14 cellular contexts compared by ENCODE assay signal in the genomic region with DNA sequence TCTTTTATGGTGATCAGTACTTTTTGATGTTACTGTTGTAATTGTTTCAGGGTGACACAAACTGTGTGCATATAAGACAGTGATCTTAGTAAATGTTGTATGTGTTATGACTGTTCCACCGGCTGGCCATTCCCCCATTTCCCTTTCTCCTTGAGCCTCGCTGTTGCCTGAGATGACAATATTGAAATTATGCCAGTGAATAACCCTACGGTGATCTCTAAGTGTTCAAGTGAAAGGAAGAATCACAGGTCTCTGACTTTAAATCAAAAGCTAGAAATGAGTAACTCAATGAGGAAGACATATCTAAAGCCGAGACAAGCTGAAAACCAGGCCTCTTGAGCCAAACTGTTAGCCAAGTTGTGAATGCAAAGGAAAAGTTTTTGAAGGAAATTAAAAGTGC. TPM values are rescaled to one million over a fixed set of nuclear protein-coding genes. Genes with fewer than 3 reads are reported as not detected.
DNase-seq lines count a peak whose midpoint lies in the region; ATAC-seq, FAIRE-seq and TF ChIP-seq lines count a peak whose summit lies in the region.
"Had no signal": no experiment of that assay in that cellular context is flagged by ENCODE, and none has a peak within 500 bp of the region (broad histone marks: within the 10 kb centered on the region; RNA-seq: fewer than 3 reads in every experiment).

No MANE protein-coding gene starts in this region.

- 5% methylated on average over 4 of the region's 4 CpGs for WGBS in GM12878 (ENCODE audit: insufficient coverage, insufficient replicate concordance, low lambda C conversion rate, missing lambda C conversion rate)

- no peak for TF ChIP-seq CTCF in GM12878 (IDR thresholded peaks at IDR 0.05 in 2 of 3, conservative IDR thresholded peaks at IDR 0.05 in 1 of 3; ENCODE audit: control insufficient read depth in 2 of 3, extremely low read depth in 1 of 3, insufficient read depth in 1 of 3, low read depth in 3 of 3, low read length in 3 of 3)

- H3K27ac ChIP-seq in GM12878 (ENCODE audit: control insufficient read depth, insufficient read depth), result no peak overlapping the region
- H3K27ac ChIP-seq: brain microvascular endothelial cell, lower lobe of right lung, uterus had no signal

- SMC1A ChIA-PET in GM12878 (lab: Charles Lee; ENCODE audit: uncharacterized antibody, unreplicated experiment), result interaction anchor here (0.7 to 1.5 kb wide), 8 partner anchors 9 to 346 kb away, joined by 3 to 9 read pairs (median 3); no protein-coding TSS in a partner anchor

- POLR2A ChIA-PET in GM12878 (lab: Charles Lee), result interaction anchor here (0.6 to 1.5 kb wide), 2 partner anchors 54 to 405 kb away, joined by 4 read pairs; no protein-coding TSS in a partner anchor

- RAD21 ChIA-PET in GM12878 (lab: Charles Lee; ENCODE audit: unreplicated experiment), result interaction anchor here (0.8 to 1.5 kb wide), 5 partner anchors 11 to 95 kb away, joined by 3 to 4 read pairs (median 3); no protein-coding TSS in a partner anchor

- H3K9me3 ChIP-seq in GM12878 (replicated peaks; ENCODE audit: control insufficient read depth, insufficient read depth, low read length), result peaks cover 7% of the 10 kb centered on the region; the same call in 2 of the 3 replicates
- peaks cover 7% of the 10 kb centered on the region for H3K9me3 ChIP-seq in HAP-1
- H3K9me3 ChIP-seq: uterus had no signal

- ATAC-seq in GM18508 (IDR thresholded peaks at IDR 0.05; ENCODE audit: insufficient read depth, unreplicated experiment) (peak; percentile 68), GM19351 (IDR thresholded peaks at IDR 0.05; ENCODE audit: unreplicated experiment) (peak; percentile 75), HG02884 (IDR thresholded peaks at IDR 0.05; ENCODE audit: unreplicated experiment) (peak; percentile 82), GM12878 (peak; percentile 77)
- ATAC-seq: lower lobe of right lung had no signal

- DNase-seq in GM12878 (ENCODE audit: low read depth, low spot score), result peak; percentile 28
- no peak for DNase-seq in effector CD8-positive, alpha-beta T cell (lab: John Stamatoyannopoulos, UW)
- DNase-seq in HAP-1 (ENCODE audit: low spot score in 2 of 2), result no peak
- DNase-seq in DMS153 (lab: John Stamatoyannopoulos, UW), result no peak
- DNase-seq: activated effector memory CD4-positive, alpha-beta T cell treated with Interleukin-2 at 50 U/mL for 16 hours; brain microvascular endothelial cell; C1 segment of cervical spinal cord; lower lobe of right lung; NCI-H2081 treated with DMSO at 0.1 percent for 48 hours; NCI-H82; uterus had no signal

- no peak for FAIRE-seq in GM12878 (lab: Jason Lieb, UNC)

- TF ChIP-seq RAD21 in GM12878 (IDR thresholded peaks at IDR 0.05; ENCODE audit: insufficient read depth, low read depth, low read length), result no peak

- in situ Hi-C loops in GM12878 (cut with MboI), result no loop called here
- in situ Hi-C loops in HAP-1 (cut with MboI; ENCODE audit: low sequenced_read_pairs), result no loop called here

- intact Hi-C loops in GM12878 (cut with micrococcal nuclease; ENCODE audit: unreplicated experiment), result no loop called here

- no peak for TF ChIP-seq POLR2A in GM12878 (IDR thresholded peaks at IDR 0.05; ENCODE audit: low read depth, low read length)

- H3K4me2 ChIP-seq in GM12878 (ENCODE audit: control insufficient read depth, insufficient read depth), result peak overlapping the region; percentile 30; the same call in 1 of the 2 replicates

- H3K4me3 ChIP-seq in GM12878 (no peak overlapping the region), HAP-1 (no peak overlapping the region)
- H3K4me3 ChIP-seq: lower lobe of right lung, uterus had no signal

- H2AFZ ChIP-seq in GM12878 (ENCODE audit: control insufficient read depth, low read depth, low read length), result no peak overlapping the region

- TF ChIP-seq EP300 in GM12878 (IDR thresholded peaks at IDR 0.05; ENCODE audit: borderline replicate concordance in 1 of 2, control insufficient read depth in 1 of 2, low read depth in 2 of 2, low read length in 2 of 2), result no peak

- H3K9ac ChIP-seq in GM12878 (ENCODE audit: control insufficient read depth, insufficient read depth, low read length), result no peak overlapping the region

- CTCF ChIA-PET in GM12878 (lab: Yijun Ruan, JAX), result interaction anchor here (1.0 kb wide), 1 partner anchor 12 kb away, joined by 3 read pairs; no protein-coding TSS in a partner anchor

- H3K36me3 ChIP-seq in GM12878 (ENCODE audit: control insufficient read depth in 2 of 2, insufficient read depth in 2 of 2, low read length in 1 of 2) (peaks cover 0 to 2% of the 10 kb centered on the region in 2 experiments; a peak in 2 of 4 replicates), HAP-1 (replicated peaks) (no peaks in the 10 kb centered on the region; the same call in none of the 2 replicates)
- H3K36me3 ChIP-seq: brain microvascular endothelial cell, lower lobe of right lung, uterus had no signal

- no peaks in the 10 kb centered on the region for H4K20me1 ChIP-seq in GM12878 (ENCODE audit: control insufficient read depth, insufficient read depth)

- no peaks in the 10 kb centered on the region for H3K27me3 ChIP-seq in GM12878 (replicated peaks in 1 of 2; ENCODE audit: control insufficient read depth in 2 of 2, insufficient read depth in 2 of 2, low read length in 1 of 2)
- H3K27me3 ChIP-seq in HAP-1 (ENCODE audit: low read depth), result no peaks in the 10 kb centered on the region
- H3K27me3 ChIP-seq: brain microvascular endothelial cell, uterus had no signal

- no peaks in the 10 kb centered on the region; the same call in 1 of the 2 replicates for H3K79me2 ChIP-seq in GM12878 (ENCODE audit: control insufficient read depth, insufficient read depth, low read length)

- no TSS peak for BruUV-seq in GM12878 (replicated peaks; lab: Mats Ljungman, UMichigan)

- peaks cover 11% of the 10 kb centered on the region; the same call in 1 of the 2 replicates for H3K4me1 ChIP-seq in GM12878 (ENCODE audit: control insufficient read depth, insufficient read depth, low read length)
- peaks cover 3% of the 10 kb centered on the region; the same call in 1 of the 2 replicates for H3K4me1 ChIP-seq in HAP-1
- H3K4me1 ChIP-seq: lower lobe of right lung, uterus had no signal

TF ChIP-seq in GM12878, 131 proteins besides CTCF, POLR2A, EP300 and RAD21 (continues in another document):
- TF ChIP-seq CREM (IDR thresholded peaks at IDR 0.05; ENCODE audit: low read depth) (0 out of 2 replicates have a peak, but pooled peaks have one; percentile 24), JUNB (IDR thresholded peaks at IDR 0.05) (peak; percentile 83), ETV6 (conservative IDR thresholded peaks at IDR 0.05 in 1 of 2, IDR thresholded peaks at IDR 0.05 in 1 of 2; ENCODE audit: borderline replicate concordance in 1 of 2, low read depth in 1 of 2) (peak in 1 of 2 experiments; percentile 52; a peak in 1 of 4 replicates), SREBF1 (IDR thresholded peaks at IDR 0.05; ENCODE audit: low read length) (no peak), POLR2AphosphoS2 (IDR thresholded peaks at IDR 0.05; ENCODE audit: low read depth, low read length) (no peak), RUNX3 (IDR thresholded peaks at IDR 0.05; ENCODE audit: low read length) (peak; percentile 11; the same call in 1 of the 2 replicates), IKZF2 (IDR thresholded peaks at IDR 0.05) (peak in 1 of 2 experiments; percentile 50; a peak in 1 of 4 replicates)
- TF ChIP-seq, protein P1, sequence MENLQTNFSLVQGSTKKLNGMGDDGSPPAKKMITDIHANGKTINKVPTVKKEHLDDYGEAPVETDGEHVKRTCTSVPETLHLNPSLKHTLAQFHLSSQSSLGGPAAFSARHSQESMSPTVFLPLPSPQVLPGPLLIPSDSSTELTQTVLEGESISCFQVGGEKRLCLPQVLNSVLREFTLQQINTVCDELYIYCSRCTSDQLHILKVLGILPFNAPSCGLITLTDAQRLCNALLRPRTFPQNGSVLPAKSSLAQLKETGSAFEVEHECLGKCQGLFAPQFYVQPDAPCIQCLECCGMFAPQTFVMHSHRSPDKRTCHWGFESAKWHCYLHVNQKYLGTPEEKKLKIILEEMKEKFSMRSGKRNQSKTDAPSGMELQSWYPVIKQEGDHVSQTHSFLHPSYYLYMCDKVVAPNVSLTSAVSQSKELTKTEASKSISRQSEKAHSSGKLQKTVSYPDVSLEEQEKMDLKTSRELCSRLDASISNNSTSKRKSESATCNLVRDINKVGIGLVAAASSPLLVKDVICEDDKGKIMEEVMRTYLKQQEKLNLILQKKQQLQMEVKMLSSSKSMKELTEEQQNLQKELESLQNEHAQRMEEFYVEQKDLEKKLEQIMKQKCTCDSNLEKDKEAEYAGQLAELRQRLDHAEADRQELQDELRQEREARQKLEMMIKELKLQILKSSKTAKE (IDR thresholded peaks at IDR 0.05; ENCODE audit: low read depth, poor library complexity, severe bottlenecking), result peak; percentile 27
- TF ChIP-seq, protein P2, sequence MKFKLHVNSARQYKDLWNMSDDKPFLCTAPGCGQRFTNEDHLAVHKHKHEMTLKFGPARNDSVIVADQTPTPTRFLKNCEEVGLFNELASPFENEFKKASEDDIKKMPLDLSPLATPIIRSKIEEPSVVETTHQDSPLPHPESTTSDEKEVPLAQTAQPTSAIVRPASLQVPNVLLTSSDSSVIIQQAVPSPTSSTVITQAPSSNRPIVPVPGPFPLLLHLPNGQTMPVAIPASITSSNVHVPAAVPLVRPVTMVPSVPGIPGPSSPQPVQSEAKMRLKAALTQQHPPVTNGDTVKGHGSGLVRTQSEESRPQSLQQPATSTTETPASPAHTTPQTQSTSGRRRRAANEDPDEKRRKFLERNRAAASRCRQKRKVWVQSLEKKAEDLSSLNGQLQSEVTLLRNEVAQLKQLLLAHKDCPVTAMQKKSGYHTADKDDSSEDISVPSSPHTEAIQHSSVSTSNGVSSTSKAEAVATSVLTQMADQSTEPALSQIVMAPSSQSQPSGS (IDR thresholded peaks at IDR 0.05; ENCODE audit: low read length), result peak; percentile 51; the same call in 1 of the 2 replicates

RNA-seq across cellular contexts. Expression of a gene that starts 32.3 kb away (rescaled TPM):
- total RNA-seq in GM12878 (2013; cell fraction: nucleolus; rRNA removed), result 144 and 165 TPM in 2 replicates
- total RNA-seq in GM12878 (2014; rRNA removed), result 18.9 and 23.8 TPM in 2 replicates
- total RNA-seq in GM12878 (2014; rRNA removed; fragmentation: Illumina TruSeq; extraction: Trizol), result 31.1 and 31.8 TPM in 2 replicates
- total RNA-seq in GM12878 (2021), result 31.1 and 31.2 TPM in 2 replicates
- polyA plus RNA-seq in GM12878 (2011; ENCODE audit: low read depth), result 2.6 TPM
- polyA plus RNA-seq in GM12878 (2011; rRNA removed), result 8.3 and 12.3 TPM in 2 replicates
- polyA plus RNA-seq in GM12878 (2011; cell fraction: cytosol; rRNA removed), result 6.5 and 8.3 TPM in 2 replicates
- polyA plus RNA-seq in GM12878 (2011; cell fraction: nucleus; rRNA removed), result 12.1 and 20.3 TPM in 2 replicates
- polyA plus RNA-seq in GM12878 (2012), result 4.3 and 4.5 TPM in 2 replicates
- 6.3 and 9.1 TPM in 2 replicates for polyA plus RNA-seq in GM12878 (2014; fragmentation: Illumina TruSeq; extraction: Trizol)
- 1 to 10 TPM in 1 of 2 experiments, under 1 TPM in 1; 0.73 to 2.4 TPM for polyA plus RNA-seq in GM12878 (2014; fragmentation: Nextera tagmentation; extraction: Ambion mirVana)
- polyA plus RNA-seq in GM12878 (2014; rRNA removed), result 7.7 and 10.8 TPM in 2 replicates
- polyA plus RNA-seq in GM12878 (2016; fragmentation: Nextera tagmentation; extraction: Ambion mirVana), result 10 to 100 TPM; 17.1 to 20.5 TPM
- 65.6 and 66.9 TPM in 2 replicates for polyA minus RNA-seq in GM12878 (2011; rRNA and poly(A)+ RNA removed)
- 31.9 and 32.4 TPM in 2 replicates for polyA minus RNA-seq in GM12878 (2011; cell fraction: cytosol; rRNA and poly(A)+ RNA removed)
- 29.4 and 57.8 TPM in 2 replicates for polyA minus RNA-seq in GM12878 (2011; cell fraction: nucleus; rRNA and poly(A)+ RNA removed)
